ENCODE assay signal across 33 cellular contexts in the genomic region with DNA sequence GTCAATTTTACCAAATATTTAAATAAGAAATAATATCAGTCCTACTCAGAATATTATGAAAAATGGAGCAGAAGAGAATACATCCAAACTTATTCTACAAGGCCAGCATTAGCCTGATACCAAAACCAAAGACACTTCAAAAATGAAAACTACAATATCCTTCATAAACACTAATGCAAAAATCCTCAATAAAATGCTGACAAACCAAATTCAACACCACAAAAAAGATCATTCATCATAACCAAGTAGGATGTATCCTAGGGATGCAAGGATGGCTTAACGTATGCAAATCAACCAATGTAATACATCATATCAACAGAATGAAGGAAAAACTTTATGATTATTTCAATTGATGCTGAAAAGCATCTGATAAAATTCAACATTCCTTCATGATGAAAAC.
"Had no signal": no experiment of that assay in that cellular context is flagged by ENCODE, and none has a peak within 500 bp of the region (broad histone marks: within the 10 kb centered on the region; RNA-seq: fewer than 3 reads in every experiment).

No MANE protein-coding gene starts in this region.

- DNase-seq: activated effector memory CD4-positive, alpha-beta T cell treated with anti-CD3 and anti-CD28 coated beads, Interleukin-2, amount 50 U/mL, for 16 hours; activated effector memory CD4-positive, alpha-beta T cell treated with Interleukin-2 at 50 U/mL for 16 hours; activated gamma-delta T cell; activated gamma-delta T cell treated with Interleukin-2 at 50 U/mL for 16 hours; activated naive CD4-positive, alpha-beta T cell; activated naive CD4-positive, alpha-beta T cell treated with anti-CD3 and anti-CD28 coated beads for 36 hours; activated naive CD4-positive, alpha-beta T cell treated with anti-CD3 and anti-CD28 coated beads, Interleukin-2, amount 10 ng/mL, durations not matched to agents 7 days and 5 days; activated naive CD4-positive, alpha-beta T cell treated with anti-CD3 and anti-CD28 coated beads, Interleukin-2, amount 50 U/mL, for 16 hours; activated naive CD4-positive, alpha-beta T cell treated with Interleukin-2 at 50 U/mL for 16 hours; activated naive CD8-positive, alpha-beta T cell treated with anti-CD3 and anti-CD28 coated beads for 36 hours; activated naive CD8-positive, alpha-beta T cell treated with anti-CD3 and anti-CD28 coated beads, Interleukin-2, amount 10 ng/mL, durations not matched to agents 7 days and 5 days; activated naive CD8-positive, alpha-beta T cell treated with anti-CD3 and anti-CD28 coated beads, Interleukin-2, amount 50 U/mL, for 24 hours; activated T-cell treated with anti-CD3 and anti-CD28 coated beads, Interleukin-2, amount 50 U/mL, for 24 hours; activated T-cell treated with anti-CD3 and anti-CD28 coated beads, Interleukin-2, amount 50 U/mL, for 4 hours; activated T-cell treated with anti-CD3 and anti-CD28 coated beads, Interleukin-2, amount 50 U/mL, for 48 hours; activated T-cell treated with anti-CD3 and anti-CD28 coated beads, Interleukin-2, amount 50 U/mL, for 72 hours; adrenal gland; amniotic stem cell; amygdala; anterior cingulate cortex; aorta; body of pancreas; brain microvascular endothelial cell; caudate nucleus; central memory CD4-positive, alpha-beta T cell; cerebellar nuclear complex had no signal

- H3K36me3 ChIP-seq: adrenal gland, ascending aorta, brain microvascular endothelial cell, breast epithelium, cardiac muscle cell had no signal

- H3K27ac ChIP-seq: adrenal gland, ascending aorta, body of pancreas, brain microvascular endothelial cell, breast epithelium, cardiac muscle cell had no signal

- H3K27me3 ChIP-seq: adrenal gland, ascending aorta, body of pancreas, brain microvascular endothelial cell, breast epithelium, cardiac muscle cell had no signal

- H3K4me1 ChIP-seq: adrenal gland, ascending aorta, body of pancreas, breast epithelium had no signal

- ATAC-seq: activated naive CD4-positive, alpha-beta T cell treated with anti-CD3 and anti-CD28 coated beads, Interleukin-2, amount 50 U/mL, for 72 hours; activated naive CD8-positive, alpha-beta T cell treated with anti-CD3 and anti-CD28 coated beads, Interleukin-2, amount 50 U/mL, for 24 hours; activated T-cell treated with anti-CD3 and anti-CD28 coated beads, Interleukin-2, amount 50 U/mL, for 4 hours; activated T-cell treated with anti-CD3 and anti-CD28 coated beads, Interleukin-2, amount 50 U/mL, for 72 hours; activated T-helper 17 cell treated with anti-CD3 and anti-CD28 coated beads, Interleukin-2, amount 50 U/mL, for 72 hours; body of pancreas had no signal

- H3K9me3 ChIP-seq: body of pancreas had no signal

- FAIRE-seq: astrocyte, bronchial epithelial cell had no signal

- H3K4me3 ChIP-seq: adrenal gland, ascending aorta, body of pancreas, breast epithelium, cardiac muscle cell had no signal
